In genomic region chr12:19205120-19205519, GRCh38 we compare ENCODE assay signal across 26 cellular contexts.
DNase-seq lines count a peak whose midpoint lies in the region; ATAC-seq and TF ChIP-seq lines count a peak whose summit lies in the region.
"Had no signal": no experiment of that assay in that cellular context is flagged by ENCODE, and none has a peak within 500 bp of the region (broad histone marks: within the 10 kb centered on the region; RNA-seq: fewer than 3 reads in every experiment).

No MANE protein-coding gene starts in this region.

- no peak overlapping the region for H3K4ac ChIP-seq in mesenchymal stem cell (ENCODE audit: low read depth in 1 of 2, low read length in 2 of 2)

- peaks cover 43% of the 10 kb centered on the region for H3K4me1 Mint-ChIP-seq in WTC11
- peaks cover 16 to 35% of the 10 kb centered on the region in 2 donors for H3K4me1 Mint-ChIP-seq in stimulated activated naive B cell treated with anti-CD40 and anti-IgM and Interleukin-4, amounts not matched to agents 10 μg/mL and 1 μg/mL and 100 μg/mL, for 72 hours
- H3K4me1 Mint-ChIP-seq: natural killer cell had no signal

- H2BK5ac ChIP-seq in mesenchymal stem cell (ENCODE audit: low read depth, low read length, poor library complexity, severe bottlenecking) = no peak overlapping the region

- H3K4me2 ChIP-seq in mesenchymal stem cell (ENCODE audit: low read length, poor library complexity, severe bottlenecking) = no peak overlapping the region
- H3K4me2 ChIP-seq: BLaER1 treated with 17β-estradiol and CSF1 and Interleukin-3, amounts not matched to agents 10 nM and 100 nM had no signal

- peak overlapping the region; percentile 79 for H3K9ac ChIP-seq in mesenchymal stem cell (ENCODE audit: low read length)
- H3K9ac ChIP-seq: BLaER1 treated with 17β-estradiol and CSF1 and Interleukin-3, amounts not matched to agents 10 nM and 100 nM had no signal

- H3K9me3 Mint-ChIP-seq in WTC11 = peaks cover 14% of the 10 kb centered on the region
- H3K9me3 Mint-ChIP-seq in stimulated activated naive B cell treated with anti-CD40 and anti-IgM and Interleukin-4, amounts not matched to agents 10 μg/mL and 1 μg/mL and 100 μg/mL, for 72 hours = peaks cover 7 to 13% of the 10 kb centered on the region in 2 donors
- H3K9me3 Mint-ChIP-seq: T-helper 2 cell treated with Interferon-gamma antibody and Interleukin-4, amounts not matched to agents 5 μg/mL and 100 μg/mL, for 36 hours had no signal

- H2BK12ac ChIP-seq in mesenchymal stem cell (ENCODE audit: low read length in 2 of 2) = no peak overlapping the region

- peak overlapping the region in 1 of 2 experiments; percentile 49 for H3K4me3 ChIP-seq in mesenchymal stem cell (ENCODE audit: insufficient read depth in 1 of 2, low read depth in 1 of 2, low read length in 2 of 2)
- H3K4me3 ChIP-seq: BLaER1 treated with 17β-estradiol and CSF1 and Interleukin-3, amounts not matched to agents 10 nM and 100 nM had no signal

- H4K91ac ChIP-seq in mesenchymal stem cell (ENCODE audit: low read length) = no peak overlapping the region

- H3K79me1 ChIP-seq in mesenchymal stem cell (replicated peaks; ENCODE audit: low read length, poor library complexity, severe bottlenecking) = peaks cover 12% of the 10 kb centered on the region

- H4K8ac ChIP-seq in mesenchymal stem cell (ENCODE audit: low read length) = no peak overlapping the region

- no peak overlapping the region for H2AFZ ChIP-seq in mesenchymal stem cell (ENCODE audit: low read depth, low read length)

- CTCF ChIA-PET in WTC11 (lab: Charles Lee) = no interaction called here

- H3K4me1 ChIP-seq in mesenchymal stem cell (ENCODE audit: control insufficient read depth, insufficient read depth, low read depth, low read length) = no peaks in the 10 kb centered on the region
- H3K4me1 ChIP-seq: BLaER1 treated with 17β-estradiol and CSF1 and Interleukin-3, amounts not matched to agents 10 nM and 100 nM had no signal

- POLR2A ChIA-PET in WTC11 (lab: Charles Lee) = no interaction called here

- no peak overlapping the region for H2BK15ac ChIP-seq in mesenchymal stem cell (ENCODE audit: low read depth, poor library complexity, severe bottlenecking)

- H3K23ac ChIP-seq in mesenchymal stem cell (ENCODE audit: low read length in 2 of 2) = no peak overlapping the region

- no peaks in the 10 kb centered on the region for H3K36me3 ChIP-seq in mesenchymal stem cell (ENCODE audit: control insufficient read depth in 1 of 2, insufficient read depth in 2 of 2, low read depth in 1 of 2, low read length in 2 of 2)
- H3K36me3 ChIP-seq: BLaER1 treated with 17β-estradiol and CSF1 and Interleukin-3, amounts not matched to agents 10 nM and 100 nM; esophagus muscularis mucosa had no signal

- no peak overlapping the region for H3K18ac ChIP-seq in mesenchymal stem cell (ENCODE audit: low read depth in 1 of 2, low read length in 2 of 2)

- no peak overlapping the region for H3K14ac ChIP-seq in mesenchymal stem cell (ENCODE audit: low read length in 2 of 2)

- no peak for TF ChIP-seq CTCF in WTC11 (IDR thresholded peaks at IDR 0.05)

- no peaks in the 10 kb centered on the region for H3K27me3 Mint-ChIP-seq in WTC11 (ENCODE audit: low read depth)
- H3K27me3 Mint-ChIP-seq in stimulated activated naive B cell treated with anti-CD40 and anti-IgM and Interleukin-4, amounts not matched to agents 10 μg/mL and 1 μg/mL and 100 μg/mL, for 72 hours = no peaks in the 10 kb centered on the region

- DNase-seq in NCI-H748 (lab: John Stamatoyannopoulos, UW; ENCODE audit: unreplicated experiment) (peak; percentile 54), NCI-H748 treated with DMSO at 0.1 percent for 48 hours (lab: John Stamatoyannopoulos, UW) (no peak), WTC11 (ENCODE audit: low spot score) (no peak), mesenchymal stem cell (no peak), dermis blood vessel endothelial cell (no peak), C1 segment of cervical spinal cord (lab: John Stamatoyannopoulos, UW) (no peak), H4 (ENCODE audit: low spot score) (no peak)
- no peak for DNase-seq in stimulated activated naive B cell treated with anti-CD40 and anti-IgM and Interleukin-4, amounts not matched to agents 10 μg/mL and 1 μg/mL and 100 μg/mL, for 72 hours
- DNase-seq: activated CD4-positive, alpha-beta T cell treated with anti-CD3 and anti-CD28 coated beads, Interleukin-2, amount 50 U/mL, for 4 hours; activated T-cell treated with anti-CD3 and anti-CD28 coated beads for 4 hours; anterior cingulate cortex; cerebellar nuclear complex; effector CD8-positive, alpha-beta T cell; EL; left cardiac atrium; mesendoderm; natural killer cell; NCI-H2171 treated with DMSO at 0.1 percent for 48 hours; NK-92 treated with Interleukin-12 subunit alpha and Interleukin-12 subunit beta, amount 100 ng/mL, for 24 hours; stimulated activated CD4-positive, alpha-beta T cell treated with anti-CD3 and anti-CD28 coated beads, Interleukin-4, amount 100 ng/mL, for 4 hours had no signal

- peaks cover 25% of the 10 kb centered on the region for H3K36me3 Mint-ChIP-seq in WTC11
- H3K36me3 Mint-ChIP-seq in stimulated activated naive B cell treated with anti-CD40 and anti-IgM and Interleukin-4, amounts not matched to agents 10 μg/mL and 1 μg/mL and 100 μg/mL, for 72 hours = peaks cover 9 to 11% of the 10 kb centered on the region in 2 donors
- H3K36me3 Mint-ChIP-seq: natural killer cell had no signal

- 82% methylated on average over 4 of the region's 4 CpGs for WGBS in mesenchymal stem cell

- no peak overlapping the region for H2BK120ac ChIP-seq in mesenchymal stem cell (ENCODE audit: low read depth, low read length)

- H3K27ac Mint-ChIP-seq in WTC11 = 0 out of 2 replicates have a peak overlapping the region, but pooled peaks have one; percentile 18
- H3K27ac Mint-ChIP-seq in stimulated activated naive B cell treated with anti-CD40 and anti-IgM and Interleukin-4, amounts not matched to agents 10 μg/mL and 1 μg/mL and 100 μg/mL, for 72 hours = peak overlapping the region; percentile 9
- H3K27ac Mint-ChIP-seq: natural killer cell; T-helper 2 cell treated with Interferon-gamma antibody and Interleukin-4, amounts not matched to agents 5 μg/mL and 100 μg/mL, for 36 hours had no signal

- no peaks in the 10 kb centered on the region for H3K27me3 ChIP-seq in mesenchymal stem cell (ENCODE audit: control insufficient read depth in 1 of 2, insufficient read depth in 1 of 2, low read length in 2 of 2)
- H3K27me3 ChIP-seq: BLaER1 treated with 17β-estradiol and CSF1 and Interleukin-3, amounts not matched to agents 10 nM and 100 nM; esophagus muscularis mucosa had no signal

- no peak overlapping the region for H2AK5ac ChIP-seq in mesenchymal stem cell (ENCODE audit: low read length, severe bottlenecking)

- no peak overlapping the region for H3K27ac ChIP-seq in mesenchymal stem cell (ENCODE audit: low read length, poor library complexity, severe bottlenecking)
- H3K27ac ChIP-seq: 22Rv1; BLaER1 treated with 17β-estradiol and CSF1 and Interleukin-3, amounts not matched to agents 10 nM and 100 nM; esophagus muscularis mucosa had no signal

- no peak overlapping the region for H3K4me3 Mint-ChIP-seq in WTC11
- H3K4me3 Mint-ChIP-seq in stimulated activated naive B cell treated with anti-CD40 and anti-IgM and Interleukin-4, amounts not matched to agents 10 μg/mL and 1 μg/mL and 100 μg/mL, for 72 hours = peak overlapping the region in 1 of 2 donors; percentile 50
- H3K4me3 Mint-ChIP-seq: natural killer cell; T-helper 2 cell treated with Interferon-gamma antibody and Interleukin-4, amounts not matched to agents 5 μg/mL and 100 μg/mL, for 36 hours had no signal

- H3K9me3 ChIP-seq in mesenchymal stem cell (ENCODE audit: control insufficient read depth, low read length) = no peaks in the 10 kb centered on the region
- H3K9me3 ChIP-seq: esophagus muscularis mucosa had no signal

- ATAC-seq in WTC11 = no peak
- no peak for ATAC-seq in stimulated activated naive B cell treated with anti-CD40 and anti-IgM and Interleukin-4, amounts not matched to agents 10 μg/mL and 1 μg/mL and 100 μg/mL, for 72 hours (replicated peaks)
- ATAC-seq: HCT116, left cardiac atrium, natural killer cell, SK-N-SH treated with all-trans-retinoic acid at 6 μM for 48 hours had no signal

TF ChIP-seq in WTC11, 78 proteins besides CTCF, POLR2A, EP300 and RAD21:
- TF ChIP-seq RELA (CRISPR knock-in tag; IDR thresholded peaks at IDR 0.05; ENCODE audit: borderline replicate concordance) = no peak
- no peak for TF ChIP-seq GRHL2 (CRISPR knock-in tag; IDR thresholded peaks at IDR 0.05; ENCODE audit: insufficient replicate concordance, severe bottlenecking)
- no peak for TF ChIP-seq ATF1 (CRISPR knock-in tag; IDR thresholded peaks at IDR 0.05)
- no peak for TF ChIP-seq NFATC4 (CRISPR knock-in tag; IDR thresholded peaks at IDR 0.05)
- no peak for TF ChIP-seq CDX4 (CRISPR knock-in tag; IDR thresholded peaks at IDR 0.05; ENCODE audit: borderline replicate concordance)
- no peak for TF ChIP-seq SOX15 (CRISPR knock-in tag; IDR thresholded peaks at IDR 0.05)
TF ChIP-seq in WTC11: peak in this region for 0.
